8 cellular contexts compared by ENCODE assay signal in the genomic region with DNA sequence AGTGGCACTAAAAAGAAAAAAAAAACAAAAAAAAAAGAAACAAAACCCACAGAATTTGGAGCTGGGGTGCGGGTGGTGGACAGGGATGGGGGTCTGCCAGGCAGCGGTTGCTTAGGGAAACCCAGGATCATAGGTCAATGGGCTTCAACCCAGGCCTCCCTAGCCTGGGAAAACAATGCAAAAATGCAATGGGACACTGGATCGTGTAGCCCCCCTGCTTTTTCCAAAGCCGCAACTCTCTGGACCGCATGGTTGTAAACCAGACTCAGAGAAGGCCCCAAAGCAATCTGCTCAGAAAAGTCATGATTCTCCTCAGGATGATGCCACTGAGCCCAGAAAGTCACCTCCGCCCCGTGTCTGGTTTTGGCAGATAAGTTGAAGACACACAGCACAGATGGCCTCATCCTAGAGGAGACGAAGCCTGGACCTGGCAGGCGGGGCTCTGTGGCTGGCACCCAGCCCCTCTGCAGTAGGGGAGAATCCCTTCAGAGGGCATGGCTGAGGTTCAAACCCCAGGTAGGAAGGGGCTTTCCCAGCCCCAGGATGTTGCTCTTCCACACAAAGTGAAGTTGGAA. TPM values are rescaled to one million over a fixed set of nuclear protein-coding genes. Genes with fewer than 3 reads are reported as not detected.
A peak's percentile ranks its signal among the peaks of the same experiment; 100 is the strongest.
DNase-seq lines count a peak whose midpoint lies in the region; ATAC-seq and TF ChIP-seq lines count a peak whose summit lies in the region.

No MANE protein-coding gene starts in this region.

- H2AFZ ChIP-seq in GM23338 = no peak overlapping the region

- H3K27ac Mint-ChIP-seq in GM23338 (no peak overlapping the region), Calu3 (ENCODE audit: unreplicated experiment) (no peak overlapping the region)
- H3K27ac Mint-ChIP-seq in naive thymus-derived CD4-positive, alpha-beta T cell = peak overlapping the region in 1 of 9 donors; percentile 52

- DNase-seq in NCI-H146 (lab: John Stamatoyannopoulos, UW) (peak; percentile 30), NCI-H146 treated with DMSO at 0.1 percent for 48 hours (lab: John Stamatoyannopoulos, UW; ENCODE audit: unreplicated experiment) (no peak), GM23338 (ENCODE audit: low spot score) (peak; percentile 8), T1000 (lab: John Stamatoyannopoulos, UW) (peak; percentile 39), Calu3 (no peak), SHP77 treated with DMSO at 0.1 percent for 48 hours (lab: John Stamatoyannopoulos, UW) (no peak), left ventricle myocardium superior (no peak)
- DNase-seq in naive thymus-derived CD4-positive, alpha-beta T cell = peak in 1 of 9 donors; percentile 16

- H3K36me3 Mint-ChIP-seq in GM23338 (ENCODE audit: low read depth) = peaks cover 3% of the 10 kb centered on the region; the same call in 1 of the 3 replicates
- H3K36me3 Mint-ChIP-seq in naive thymus-derived CD4-positive, alpha-beta T cell = peaks cover 0 to 8% (median 4%) of the 10 kb centered on the region in 5 donors
- H3K36me3 Mint-ChIP-seq in Calu3 (ENCODE audit: insufficient read depth, unreplicated experiment) = peaks cover 19% of the 10 kb centered on the region

- peaks cover 36% of the 10 kb centered on the region for H3F3A ChIP-seq in GM23338 (replicated peaks; ENCODE audit: low read depth)

- CTCF ChIA-PET in naive thymus-derived CD4-positive, alpha-beta T cell (lab: Charles Lee) = no interaction called here
- CTCF ChIA-PET in Calu3 (lab: Charles Lee) = no interaction called here

- peaks cover 100% of the 10 kb centered on the region for H3K27me3 ChIP-seq in GM23338 (ENCODE audit: insufficient read depth)
- peaks cover 60 to 87% of the 10 kb centered on the region in 2 donors for H3K27me3 ChIP-seq in naive thymus-derived CD4-positive, alpha-beta T cell (ENCODE audit: control insufficient read depth in 2 of 2, insufficient read depth in 2 of 2, low read length in 2 of 2)

- peaks cover 77% of the 10 kb centered on the region for H3K4me1 ChIP-seq in GM23338 (ENCODE audit: insufficient read depth)
- H3K4me1 ChIP-seq in naive thymus-derived CD4-positive, alpha-beta T cell (ENCODE audit: control insufficient read depth in 2 of 2, insufficient read depth in 2 of 2, low read length in 2 of 2) = peaks cover 44 to 70% of the 10 kb centered on the region in 2 donors

- no peaks in the 10 kb centered on the region for H3K79me2 ChIP-seq in GM23338 (replicated peaks; ENCODE audit: insufficient read depth)

- H3K4me1 Mint-ChIP-seq in GM23338 (peaks cover 51% of the 10 kb centered on the region), Calu3 (ENCODE audit: low read depth, unreplicated experiment) (peaks cover 35% of the 10 kb centered on the region)
- peaks cover 28 to 69% (median 51%) of the 10 kb centered on the region in 7 donors for H3K4me1 Mint-ChIP-seq in naive thymus-derived CD4-positive, alpha-beta T cell

- no TSS peak for BruUV-seq in Calu3 (replicated peaks; lab: Mats Ljungman, UMichigan)

- intact Hi-C loops in naive thymus-derived CD4-positive, alpha-beta T cell (cut with micrococcal nuclease) = loop anchor here in 1 of 2 donors (5.0 kb wide), 1 partner anchor 1275 kb away; no protein-coding TSS in a partner anchor
- intact Hi-C loops in Calu3 (cut with micrococcal nuclease; ENCODE audit: unreplicated experiment) = no loop called here
- intact Hi-C loops in left ventricle myocardium superior (cut with micrococcal nuclease) = no loop called here

- H3K27me3 Mint-ChIP-seq in GM23338 (ENCODE audit: insufficient read depth, low read depth, poor library complexity) (peaks cover 99% of the 10 kb centered on the region), Calu3 (ENCODE audit: unreplicated experiment) (peaks cover 86% of the 10 kb centered on the region)
- peaks cover 64 to 86% (median 69%) of the 10 kb centered on the region in 5 donors for H3K27me3 Mint-ChIP-seq in naive thymus-derived CD4-positive, alpha-beta T cell

- peaks cover 12% of the 10 kb centered on the region; the same call in 1 of the 2 replicates for H4K20me1 ChIP-seq in GM23338 (replicated peaks; ENCODE audit: insufficient read depth)

- no peaks in the 10 kb centered on the region for H3K9me2 ChIP-seq in GM23338 (ENCODE audit: insufficient read depth)

- POLR2A ChIA-PET in naive thymus-derived CD4-positive, alpha-beta T cell (lab: Charles Lee) = interaction anchor here (0.6 to 1.0 kb wide), 2 partner anchors 10 to 356 kb away, joined by 3 read pairs; no protein-coding TSS in a partner anchor

- H3K4me3 ChIP-seq in GM23338 = peak overlapping the region; percentile 57
- H3K4me3 ChIP-seq in naive thymus-derived CD4-positive, alpha-beta T cell (ENCODE audit: low read length) = no peak overlapping the region

- no peak overlapping the region for H3K27ac ChIP-seq in GM23338 (ENCODE audit: low read depth)
- no peak overlapping the region for H3K27ac ChIP-seq in naive thymus-derived CD4-positive, alpha-beta T cell (ENCODE audit: low read depth, low read length)

- H3K9me3 ChIP-seq in naive thymus-derived CD4-positive, alpha-beta T cell (ENCODE audit: control insufficient read depth in 2 of 3, low read length in 3 of 3) = peaks cover 0 to 3% (median 0%) of the 10 kb centered on the region in 3 experiments

- peak overlapping the region; percentile 88 for H3K4me2 ChIP-seq in GM23338

- no peak for TF ChIP-seq CTCF in GM23338 (conservative IDR thresholded peaks at IDR 0.05; ENCODE audit: low read depth in 2 of 2)
- no peak for TF ChIP-seq CTCF in Calu3 (IDR thresholded peaks at IDR 0.05; ENCODE audit: unreplicated experiment)

- H3K9me3 Mint-ChIP-seq in GM23338 (peaks cover 2% of the 10 kb centered on the region; the same call in 1 of the 3 replicates), Calu3 (ENCODE audit: low read depth, unreplicated experiment) (no peaks in the 10 kb centered on the region)
- H3K9me3 Mint-ChIP-seq in naive thymus-derived CD4-positive, alpha-beta T cell = peaks cover 0 to 12% (median 2%) of the 10 kb centered on the region in 11 donors

- H3K36me3 ChIP-seq in GM23338 (ENCODE audit: insufficient read depth) = no peaks in the 10 kb centered on the region
- no peaks in the 10 kb centered on the region for H3K36me3 ChIP-seq in naive thymus-derived CD4-positive, alpha-beta T cell (ENCODE audit: control insufficient read depth in 2 of 3, insufficient read depth in 3 of 3, low read length in 3 of 3)

- ATAC-seq in GM23338 (no peak), left ventricle myocardium superior (no peak)
- ATAC-seq in naive thymus-derived CD4-positive, alpha-beta T cell = no peak

- H3K4me3 Mint-ChIP-seq in GM23338 = peak overlapping the region; percentile 56
- peak overlapping the region in 8 of 10 donors; percentile 10 to 84 (median 52) for H3K4me3 Mint-ChIP-seq in naive thymus-derived CD4-positive, alpha-beta T cell
- H3K4me3 Mint-ChIP-seq in Calu3 (ENCODE audit: low read depth, unreplicated experiment) = no peak overlapping the region

RNA-seq across cellular contexts. Expression of a gene that starts 5.1 kb away (rescaled TPM):
- 0.16 and 0.24 TPM in 2 replicates for total RNA-seq in GM23338 (2014; rRNA removed; shearing (Covaris generic))
- 0.08 and 0.19 TPM in 2 replicates for polyA plus RNA-seq in GM23338 (2016; fragmentation: Nextera tagmentation; extraction: Ambion mirVana)
- total RNA-seq in naive thymus-derived CD4-positive, alpha-beta T cell = under 1 TPM in 2 of 5 experiments, not detected in 3; 0.16 to 0.34 TPM
- not detected for polyA plus RNA-seq in naive thymus-derived CD4-positive, alpha-beta T cell
- not detected in 2 replicates for total RNA-seq in Calu3 (2022)
- total RNA-seq in left ventricle myocardium superior = not detected

RNA-seq across cellular contexts. Expression of a gene that starts 12.3 kb away (rescaled TPM):
- total RNA-seq in GM23338 (2014; rRNA removed; shearing (Covaris generic)) = not detected in 2 replicates
- not detected in 2 replicates for polyA plus RNA-seq in GM23338 (2016; fragmentation: Nextera tagmentation; extraction: Ambion mirVana)
- total RNA-seq in naive thymus-derived CD4-positive, alpha-beta T cell = not detected
- not detected for polyA plus RNA-seq in naive thymus-derived CD4-positive, alpha-beta T cell
- total RNA-seq in Calu3 (2022) = not detected in 2 replicates
- not detected for total RNA-seq in left ventricle myocardium superior

Comparison
In these comparisons a context has a peak if more than half of its experiments do, and no peak if none do; other contexts are left out.
1. DNase-seq: peak in NCI-H146 (single experiment), GM23338 (single experiment) and T1000 (single experiment); none in NCI-H146 treated with DMSO at 0.1 percent for 48 hours (single experiment), Calu3 (single experiment), SHP77 treated with DMSO at 0.1 percent for 48 hours (single experiment) and left ventricle myocardium superior (single experiment).